Comparison of ENCODE assay signal across 8 cellular contexts in genomic region chr6:44257007-44257752, GRCh38. TPM values are rescaled to one million over a fixed set of nuclear protein-coding genes. Genes with fewer than 3 reads are reported as not detected.
A peak's percentile ranks its signal among the peaks of the same experiment; 100 is the strongest.
DNase-seq lines count a peak whose midpoint lies in the region; ATAC-seq and TF ChIP-seq lines count a peak whose summit lies in the region.

Gene SLC35B2, minus strand, starts transcription at chr6:44257528. Its CDS starts 118 bp downstream, at chr6:44257410.

- H3K27me3 Mint-ChIP-seq in activated T-helper 2 cell treated with anti-CD3 and anti-CD28 coated beads, Interferon-gamma antibody, Interleukin-2, Interleukin-4, amounts not matched to agents 10 μg/mL and 5 μg/mL and 100 μg/mL, durations not matched to agents 14 hours and 24 hours and 36 hours (ENCODE audit: low read depth), result no peaks in the 10 kb centered on the region
- H3K27me3 Mint-ChIP-seq in naive B cell, result no peaks in the 10 kb centered on the region

- ATAC-seq in GM19397 (IDR thresholded peaks at IDR 0.05; ENCODE audit: unreplicated experiment), result peak; percentile 59
- peak; percentile 19 for ATAC-seq in HG03558 (IDR thresholded peaks at IDR 0.05; ENCODE audit: extremely low read depth, unreplicated experiment)
- peak; percentile 70 to 78 for ATAC-seq in naive B cell (ENCODE audit: low read depth in 2 of 2)

- H3K27ac Mint-ChIP-seq in activated T-helper 2 cell treated with anti-CD3 and anti-CD28 coated beads, Interferon-gamma antibody, Interleukin-2, Interleukin-4, amounts not matched to agents 10 μg/mL and 5 μg/mL and 100 μg/mL, durations not matched to agents 14 hours and 24 hours and 36 hours, result peak within 1 kb of the TSS; percentile 85
- H3K27ac Mint-ChIP-seq in naive B cell, result peak within 1 kb of the TSS; percentile 96 to 100 (median 98)

- intact Hi-C loops in activated T-helper 2 cell treated with anti-CD3 and anti-CD28 coated beads, Interferon-gamma antibody, Interleukin-2, Interleukin-4, amounts not matched to agents 10 μg/mL and 5 μg/mL and 100 μg/mL, durations not matched to agents 14 hours and 24 hours and 36 hours (cut with micrococcal nuclease), result loop anchor here (1.0 to 5.0 kb wide), 5 partner anchors 8 to 620 kb away; partner anchors contain the start of genes MAD2L1BP, NFKBIE and VEGFA

- H3K4me3 ChIP-seq in fibroblast of mammary gland (ENCODE audit: control insufficient read depth, low read depth, low read length), result peak within 1 kb of the TSS; percentile 82

- peaks cover 51% of the 10 kb centered on the region for H3K4me1 Mint-ChIP-seq in activated T-helper 2 cell treated with anti-CD3 and anti-CD28 coated beads, Interferon-gamma antibody, Interleukin-2, Interleukin-4, amounts not matched to agents 10 μg/mL and 5 μg/mL and 100 μg/mL, durations not matched to agents 14 hours and 24 hours and 36 hours (ENCODE audit: low read depth)
- peaks cover 69 to 89% (median 85%) of the 10 kb centered on the region in 3 donors for H3K4me1 Mint-ChIP-seq in naive B cell

- peak within 1 kb of the TSS; percentile 96 for H3K27ac ChIP-seq in temporal lobe (ENCODE audit: low read depth, low read length)

- peak within 1 kb of the TSS; percentile 84 for H3K4me3 Mint-ChIP-seq in activated T-helper 2 cell treated with anti-CD3 and anti-CD28 coated beads, Interferon-gamma antibody, Interleukin-2, Interleukin-4, amounts not matched to agents 10 μg/mL and 5 μg/mL and 100 μg/mL, durations not matched to agents 14 hours and 24 hours and 36 hours (ENCODE audit: low read depth)
- peak within 1 kb of the TSS; percentile 82 to 97 (median 93) for H3K4me3 Mint-ChIP-seq in naive B cell

- TF ChIP-seq CTCF in fibroblast of mammary gland (conservative IDR thresholded peaks at IDR 0.05; ENCODE audit: control insufficient read depth, insufficient read depth, low read depth, low read length), result no peak

- peaks cover 73% of the 10 kb centered on the region for H3K36me3 Mint-ChIP-seq in activated T-helper 2 cell treated with anti-CD3 and anti-CD28 coated beads, Interferon-gamma antibody, Interleukin-2, Interleukin-4, amounts not matched to agents 10 μg/mL and 5 μg/mL and 100 μg/mL, durations not matched to agents 14 hours and 24 hours and 36 hours (ENCODE audit: low read depth)
- peaks cover 20 to 46% of the 10 kb centered on the region in 2 donors for H3K36me3 Mint-ChIP-seq in naive B cell

- peak; percentile 95 for DNase-seq in COLO829 (ENCODE audit: low spot score)
- peak; percentile 92 for DNase-seq in OCI-M1 (lab: John Stamatoyannopoulos, UW)
- peak; percentile 65 for DNase-seq in activated T-helper 2 cell treated with anti-CD3 and anti-CD28 coated beads, Interferon-gamma antibody, Interleukin-2, Interleukin-4, amounts not matched to agents 10 μg/mL and 5 μg/mL and 100 μg/mL, durations not matched to agents 14 hours and 24 hours and 36 hours (ENCODE audit: low spot score)
- peak; percentile 49 for DNase-seq in fibroblast of mammary gland (ENCODE audit: low read depth)
- DNase-seq in naive B cell, result peak; percentile 76

- no peaks in the 10 kb centered on the region for H3K9me3 Mint-ChIP-seq in activated T-helper 2 cell treated with anti-CD3 and anti-CD28 coated beads, Interferon-gamma antibody, Interleukin-2, Interleukin-4, amounts not matched to agents 10 μg/mL and 5 μg/mL and 100 μg/mL, durations not matched to agents 14 hours and 24 hours and 36 hours
- peaks cover 0 to 2% (median 0%) of the 10 kb centered on the region in 7 donors for H3K9me3 Mint-ChIP-seq in naive B cell

RNA-seq across cellular contexts. Expression of gene SLC35B2, which starts in this region (rescaled TPM):
- total RNA-seq in activated T-helper 2 cell treated with anti-CD3 and anti-CD28 coated beads, Interferon-gamma antibody, Interleukin-2, Interleukin-4, amounts not matched to agents 10 μg/mL and 5 μg/mL and 100 μg/mL, durations not matched to agents 14 hours and 24 hours and 36 hours, result 27.6 and 29.6 TPM in 2 replicates
- polyA plus RNA-seq in naive B cell (ENCODE audit: low read depth in 6 of 6), result 10 to 100 TPM; 24.2 to 38.6 (median 27.2) TPM
- total RNA-seq in temporal lobe, result 23.8 TPM

Comparison
In these comparisons a context has a peak if more than half of its experiments do, and no peak if none do; other contexts are left out.
1. Peak in every context shown above with its lines: DNase-seq, ATAC-seq, H3K4me3 ChIP-seq and H3K27ac ChIP-seq.
2. ATAC-seq: peak in every context shown above with its lines; median percentile 74 in naive B cell; 59 in GM19397; 19 in HG03558.